In genomic region chr7:73894851-73895441, GRCh38 we compare ENCODE assay signal across 1 cellular context.
A peak's percentile ranks its signal among the peaks of the same experiment; 100 is the strongest.
TF ChIP-seq lines count a peak whose summit lies in the region.

No MANE protein-coding gene starts in this region.

TF ChIP-seq in SK-N-SH treated with all-trans-retinoic acid at 6 μM for 48 hours, 23 proteins besides CTCF, POLR2A, EP300 and RAD21 (continued from another document):
- TF ChIP-seq CREB5 (CRISPR knock-in tag; IDR thresholded peaks at IDR 0.05; ENCODE audit: low read depth) = peak; percentile 98
